2 cellular contexts compared by ENCODE assay signal in genomic region chr7:155069992-155070827, GRCh38.
TF ChIP-seq lines count a peak whose summit lies in the region.

Gene HTR5A (plus strand): TSS chr7:155070324. CDS start chr7:155070900, 576 bp downstream.

TF ChIP-seq in HEK293, 187 proteins besides CTCF, POLR2A, EP300 and RAD21 (continued from another document and continues in another):
- peak; percentile 100 for TF ChIP-seq PBX3 (CRISPR knock-in tag; IDR thresholded peaks at IDR 0.05)
- TF ChIP-seq ZNF561 (tag by site-specific recombination; IDR thresholded peaks at IDR 0.05; ENCODE audit: borderline replicate concordance) = peak; percentile 93
- 0 out of 2 replicates have a peak, but pooled peaks have one; percentile 18 for TF ChIP-seq ZNF692 (tag by site-specific recombination; IDR thresholded peaks at IDR 0.05)
- peak; percentile 69 for TF ChIP-seq KLF8 (tag by site-specific recombination; IDR thresholded peaks at IDR 0.05)
- TF ChIP-seq ZNF677 (tag by site-specific recombination; IDR thresholded peaks at IDR 0.05) = no peak
- 0 out of 2 replicates have a peak, but pooled peaks have one; percentile 24 for TF ChIP-seq ZNF843 (tag by site-specific recombination; IDR thresholded peaks at IDR 0.05)
- TF ChIP-seq ZIC2 (tag by site-specific recombination; IDR thresholded peaks at IDR 0.05) = peak; percentile 84
- TF ChIP-seq REST (tag by site-specific recombination; IDR thresholded peaks at IDR 0.05) = peak; percentile 100
- TF ChIP-seq ZBTB26 (tag by site-specific recombination; optimal IDR thresholded peaks at IDR 0.05) = peak; percentile 67
- TF ChIP-seq ZNF548 (tag by site-specific recombination; IDR thresholded peaks at IDR 0.05) = no peak
- TF ChIP-seq KLF16 (tag by site-specific recombination; IDR thresholded peaks at IDR 0.05) = peak; percentile 73; the same call in 1 of the 2 replicates
- TF ChIP-seq ZNF600 (tag by site-specific recombination; IDR thresholded peaks at IDR 0.05) = no peak
- 0 out of 2 replicates have a peak, but pooled peaks have one; percentile 50 for TF ChIP-seq ZNF184 (tag by site-specific recombination; IDR thresholded peaks at IDR 0.05)
- TF ChIP-seq GLIS1 (tag by site-specific recombination; IDR thresholded peaks at IDR 0.05) = peak; percentile 46; the same call in 1 of the 2 replicates
- no peak for TF ChIP-seq ZNF660 (tag by site-specific recombination; IDR thresholded peaks at IDR 0.05)
- TF ChIP-seq ZFP69B (tag by site-specific recombination; IDR thresholded peaks at IDR 0.05) = 0 out of 2 replicates have a peak, but pooled peaks have one; percentile 32
- TF ChIP-seq GLIS2 (tag by site-specific recombination; IDR thresholded peaks at IDR 0.05) = peak; percentile 44; the same call in 1 of the 2 replicates
- TF ChIP-seq KLF17 (tag by site-specific recombination; IDR thresholded peaks at IDR 0.05) = peak; percentile 68; the same call in 1 of the 2 replicates
- TF ChIP-seq ZBTB17 (tag by site-specific recombination; IDR thresholded peaks at IDR 0.05) = 0 out of 2 replicates have a peak, but pooled peaks have one; percentile 34
- TF ChIP-seq HOXC10 (CRISPR knock-in tag; IDR thresholded peaks at IDR 0.05) = peak; percentile 99
- 0 out of 2 replicates have a peak, but pooled peaks have one; percentile 16 for TF ChIP-seq ZBTB8A (tag by site-specific recombination; IDR thresholded peaks at IDR 0.05)
- peak; percentile 97 for TF ChIP-seq MEIS1 (CRISPR knock-in tag; IDR thresholded peaks at IDR 0.05; ENCODE audit: borderline replicate concordance)
- TF ChIP-seq HOXA7 (CRISPR knock-in tag; IDR thresholded peaks at IDR 0.05; ENCODE audit: borderline replicate concordance) = peak; percentile 99
- peak; percentile 98 for TF ChIP-seq HOXD13 (CRISPR knock-in tag; IDR thresholded peaks at IDR 0.05; ENCODE audit: borderline replicate concordance)

TF ChIP-seq in HepG2, 621 proteins besides CTCF, POLR2A, EP300 and RAD21 (continued from another document and continues in another):
- TF ChIP-seq MAZ (IDR thresholded peaks at IDR 0.05; ENCODE audit: borderline replicate concordance, low read depth, low read length) = peak; percentile 97
- peak; percentile 100 for TF ChIP-seq MAZ (CRISPR knock-in tag; IDR thresholded peaks at IDR 0.05; ENCODE audit: low read depth)
- peak; percentile 100 for TF ChIP-seq ZNF780A (CRISPR knock-in tag; IDR thresholded peaks at IDR 0.05)
- TF ChIP-seq REXO4 (CRISPR knock-in tag; IDR thresholded peaks at IDR 0.05; ENCODE audit: borderline replicate concordance) = peak; percentile 100
- no peak for TF ChIP-seq BCLAF1 (IDR thresholded peaks at IDR 0.05)
- peak in 1 of 2 experiments; percentile 99 for TF ChIP-seq REST (IDR thresholded peaks at IDR 0.05; ENCODE audit: borderline replicate concordance in 1 of 2, low read depth in 1 of 2, low read length in 2 of 2)
- TF ChIP-seq DMTF1 (CRISPR knock-in tag; IDR thresholded peaks at IDR 0.05) = peak; percentile 98
- peak; percentile 100 for TF ChIP-seq CAMTA2 (CRISPR knock-in tag; IDR thresholded peaks at IDR 0.05; ENCODE audit: borderline replicate concordance)
- TF ChIP-seq ZNF256 (CRISPR knock-in tag; conservative IDR thresholded peaks at IDR 0.05) = peak; percentile 100
- TF ChIP-seq ZFP1 (CRISPR knock-in tag; IDR thresholded peaks at IDR 0.05) = peak; percentile 99
- peak; percentile 100 for TF ChIP-seq HDAC1 (CRISPR knock-in tag; IDR thresholded peaks at IDR 0.05)
- peak; percentile 96 for TF ChIP-seq MED1 (CRISPR knock-in tag; IDR thresholded peaks at IDR 0.05)
- peak; percentile 100 for TF ChIP-seq MXD1 (CRISPR knock-in tag; IDR thresholded peaks at IDR 0.05)
- TF ChIP-seq ZBTB10 (CRISPR knock-in tag; IDR thresholded peaks at IDR 0.05; ENCODE audit: borderline replicate concordance) = peak; percentile 99
- TF ChIP-seq ZNF776 (CRISPR knock-in tag; IDR thresholded peaks at IDR 0.05) = peak; percentile 100
- peak; percentile 94 for TF ChIP-seq JUND (CRISPR knock-in tag; IDR thresholded peaks at IDR 0.05)
- TF ChIP-seq AKNA (CRISPR knock-in tag; IDR thresholded peaks at IDR 0.05; ENCODE audit: borderline replicate concordance) = peak; percentile 99
- peak; percentile 99 for TF ChIP-seq ATF3 (CRISPR knock-in tag; IDR thresholded peaks at IDR 0.05)
- TF ChIP-seq ZFP36L2 (CRISPR knock-in tag; IDR thresholded peaks at IDR 0.05) = peak; percentile 100
- peak; percentile 99 for TF ChIP-seq ZXDC (CRISPR knock-in tag; IDR thresholded peaks at IDR 0.05)
- peak; percentile 100 for TF ChIP-seq CREBL2 (CRISPR knock-in tag; IDR thresholded peaks at IDR 0.05; ENCODE audit: borderline replicate concordance)
